Comparison of ENCODE assay signal across 23 cellular contexts in genomic region chr10:120827251-120827875, GRCh38. TPM values are rescaled to one million over a fixed set of nuclear protein-coding genes. Genes with fewer than 3 reads are reported as not detected.
A peak's percentile ranks its signal among the peaks of the same experiment; 100 is the strongest.
DNase-seq lines count a peak whose midpoint lies in the region; ATAC-seq and TF ChIP-seq lines count a peak whose summit lies in the region.
"Had no signal": no experiment of that assay in that cellular context is flagged by ENCODE, and none has a peak within 500 bp of the region (broad histone marks: within the 10 kb centered on the region; RNA-seq: fewer than 3 reads in every experiment).

No MANE protein-coding gene starts in this region.

- intact Hi-C loops in head of caudate nucleus (cut with DNase I): no loop called here

- H3K4me3 ChIP-seq in OCI-LY3 (ENCODE audit: low read length): peak overlapping the region; percentile 69
- H3K4me3 ChIP-seq: breast epithelium, GM23338, Peyer's patch, thoracic aorta had no signal

- no peak for TF ChIP-seq CTCF in OCI-LY3 (IDR thresholded peaks at IDR 0.05; ENCODE audit: low read depth, low read length)

- ATAC-seq in GM18858 (IDR thresholded peaks at IDR 0.05; ENCODE audit: unreplicated experiment): peak; percentile 81
- peak; percentile 75 for ATAC-seq in GM21526 (IDR thresholded peaks at IDR 0.05; ENCODE audit: low FRiP score, unreplicated experiment)
- peak; percentile 81 for ATAC-seq in HG02938 (IDR thresholded peaks at IDR 0.05; ENCODE audit: unreplicated experiment)
- ATAC-seq in left lobe of liver: no peak
- ATAC-seq: activated CD4-positive, CD25-positive, alpha-beta regulatory T cell treated with anti-CD3 and anti-CD28 coated beads, Interleukin-2, amount 50 U/mL, for 24 hours; GM23338; left ventricle myocardium superior; naive thymus-derived CD8-positive, alpha-beta T cell had no signal

- H3K9me3 ChIP-seq in OCI-LY3 (ENCODE audit: insufficient read depth, low read length): no peaks in the 10 kb centered on the region
- H3K9me3 ChIP-seq: breast epithelium, Peyer's patch, thoracic aorta had no signal

- H4K20me1 ChIP-seq in OCI-LY3 (ENCODE audit: insufficient read depth, low read length): no peaks in the 10 kb centered on the region

- peaks cover 47% of the 10 kb centered on the region for H3K4me1 ChIP-seq in OCI-LY3 (ENCODE audit: low read length)
- H3K4me1 ChIP-seq: breast epithelium, Peyer's patch had no signal

- no peaks in the 10 kb centered on the region; the same call in 1 of the 2 replicates for H3K27me3 ChIP-seq in OCI-LY3 (ENCODE audit: low read depth, low read length)
- H3K27me3 ChIP-seq: breast epithelium, Peyer's patch had no signal

- H2AFZ ChIP-seq in OCI-LY3 (ENCODE audit: low read depth, low read length): no peak overlapping the region
- H2AFZ ChIP-seq: GM23338 had no signal

- H3K4me2 ChIP-seq in OCI-LY3 (ENCODE audit: low read length): peak overlapping the region; percentile 94

- no peaks in the 10 kb centered on the region for H3K79me2 ChIP-seq in OCI-LY3 (ENCODE audit: low read length)

- peak overlapping the region; percentile 85 for H3K27ac ChIP-seq in OCI-LY3 (ENCODE audit: low read length)
- H3K27ac ChIP-seq: breast epithelium, Peyer's patch, thoracic aorta had no signal

- H3K36me3 ChIP-seq in OCI-LY3 (replicated peaks; ENCODE audit: low read depth, low read length): no peaks in the 10 kb centered on the region
- H3K36me3 ChIP-seq: breast epithelium, Peyer's patch, thoracic aorta had no signal

- peak overlapping the region; percentile 61 for H3K9ac ChIP-seq in OCI-LY3 (ENCODE audit: low read length)

- no peak for DNase-seq in SKM-1 (lab: John Stamatoyannopoulos, UW; ENCODE audit: unreplicated experiment)
- no peak for DNase-seq in activated T-cell treated with anti-CD3 and anti-CD28 coated beads, Interleukin-2, amount 50 U/mL, for 1 hour
- DNase-seq in head of caudate nucleus: no peak
- no peak for DNase-seq in left lobe of liver (ENCODE audit: low spot score)
- DNase-seq: activated naive CD4-positive, alpha-beta T cell treated with anti-CD3 and anti-CD28 coated beads, Interleukin-2, amount 50 U/mL, for 16 hours; Calu3; effector CD4-positive, alpha-beta T cell; GDM1; KBM-7; left ventricle myocardium superior; naive thymus-derived CD8-positive, alpha-beta T cell; NCI-H1417 treated with DMSO at 0.1 percent for 48 hours; NCI-H510A; Peyer's patch; T-helper 1 cell had no signal

RNA-seq across cellular contexts. Expression of gene WDR11, which starts 23.8 kb away (rescaled TPM):
- 21.9 TPM for total RNA-seq in left lobe of liver
